ENCODE assay signal across 16 cellular contexts in the genomic region with DNA sequence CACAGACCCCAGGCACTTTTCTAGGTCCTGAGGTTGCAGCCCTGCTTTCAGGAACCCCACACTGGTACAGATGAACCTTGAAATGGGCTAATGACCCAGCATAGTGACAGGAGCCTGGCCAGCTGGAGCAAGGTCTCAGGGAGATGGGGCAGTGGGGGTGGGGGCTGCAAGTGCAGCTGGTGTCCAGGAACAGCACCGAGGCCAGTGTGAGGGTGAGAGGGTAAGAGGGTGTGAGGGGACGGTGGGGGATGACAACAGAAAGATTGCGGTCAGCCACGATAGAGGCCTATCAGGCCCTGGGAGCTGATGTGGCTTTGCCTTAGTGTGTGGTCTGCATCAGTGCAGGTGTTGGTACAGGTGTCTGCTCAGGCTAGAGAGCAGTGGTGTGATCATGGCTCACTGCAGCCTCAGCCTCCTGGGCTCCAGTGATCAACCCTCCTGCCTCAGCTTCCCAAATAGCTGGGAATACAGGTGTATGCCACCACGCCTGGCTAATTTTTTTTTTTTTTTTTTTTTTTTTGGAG. TPM values are rescaled to one million over a fixed set of nuclear protein-coding genes. Genes with fewer than 3 reads are reported as not detected.
DNase-seq lines count a peak whose midpoint lies in the region; ATAC-seq and TF ChIP-seq lines count a peak whose summit lies in the region.
"Had no signal": no experiment of that assay in that cellular context is flagged by ENCODE, and none has a peak within 500 bp of the region (broad histone marks: within the 10 kb centered on the region; RNA-seq: fewer than 3 reads in every experiment).

No MANE protein-coding gene starts in this region.

- no peak overlapping the region for H2AFZ ChIP-seq in KMS-11 (ENCODE audit: low read depth)
- H2AFZ ChIP-seq: GM23338 had no signal

- TF ChIP-seq CTCF in KMS-11 (conservative IDR thresholded peaks at IDR 0.05; ENCODE audit: low read depth, low read length) = no peak

- H4K20me1 ChIP-seq in KMS-11 (ENCODE audit: insufficient read depth) = no peaks in the 10 kb centered on the region
- H4K20me1 ChIP-seq: BLaER1 had no signal

- H3K79me2 ChIP-seq in KMS-11 (ENCODE audit: insufficient read depth, low read depth) = no peaks in the 10 kb centered on the region

- peak; percentile 49 for DNase-seq in activated effector memory CD4-positive, alpha-beta T cell treated with anti-CD3 and anti-CD28 coated beads, Interleukin-2, amount 50 U/mL, for 16 hours
- DNase-seq in activated effector memory CD4-positive, alpha-beta T cell treated with Interleukin-2 at 50 U/mL for 16 hours = no peak
- DNase-seq in left lobe of liver (ENCODE audit: low spot score) (peak; percentile 18), G401 (ENCODE audit: low spot score) (no peak), right cardiac atrium (no peak)
- DNase-seq in activated CD8-positive, alpha-beta memory T cell treated with anti-CD3 and anti-CD28 coated beads, Interleukin-2, amount 50 U/mL, for 4 hours = no peak
- DNase-seq: 8988T; Calu3; CD8-positive, alpha-beta T cell; DMS79 treated with DMSO at 0.1 percent for 48 hours had no signal

- H3K36me3 ChIP-seq in KMS-11 (ENCODE audit: insufficient read depth) = no peaks in the 10 kb centered on the region

- ATAC-seq in left lobe of liver = no peak
- no peak for ATAC-seq in right cardiac atrium
- ATAC-seq: CD8-positive, alpha-beta T cell; GM12878; GM23338; HCT116; K562 had no signal

- H3K27me3 ChIP-seq in KMS-11 (ENCODE audit: insufficient read depth, low read depth) (no peaks in the 10 kb centered on the region), right cardiac atrium (ENCODE audit: control insufficient read depth, insufficient read depth) (no peaks in the 10 kb centered on the region)
- H3K27me3 ChIP-seq: BLaER1 had no signal

- H3K4me3 ChIP-seq in KMS-11 (IDR thresholded peaks at IDR 0.05; ENCODE audit: insufficient read depth, low read depth, low read length) (no peak overlapping the region), right cardiac atrium (ENCODE audit: low read length) (no peak overlapping the region)
- H3K4me3 ChIP-seq: BLaER1, GM12878, GM23338, K562 had no signal

- no peaks in the 10 kb centered on the region for H3K9me3 ChIP-seq in right cardiac atrium (ENCODE audit: control insufficient read depth, low read length)
- H3K9me3 ChIP-seq: BLaER1 had no signal

- H3K4me1 ChIP-seq in KMS-11 (ENCODE audit: low read depth, poor library complexity, severe bottlenecking) (peaks cover 23% of the 10 kb centered on the region), right cardiac atrium (ENCODE audit: control insufficient read depth, insufficient read depth, low read length) (no peaks in the 10 kb centered on the region)

- no peak overlapping the region for H3K9ac ChIP-seq in KMS-11
- H3K9ac ChIP-seq: BLaER1 had no signal

- H3K4me2 ChIP-seq in KMS-11 = peak overlapping the region; percentile 25; the same call in 1 of the 2 replicates
- H3K4me2 ChIP-seq: BLaER1, GM23338 had no signal

- in situ Hi-C loops in G401 (cut with HindIII; ENCODE audit: low sequenced_read_pairs) = no loop called here

- 93% methylated on average over 5 of the region's 5 CpGs for WGBS in right cardiac atrium

- intact Hi-C loops in right cardiac atrium (cut with DNase I) = loop anchor here in 1 of 4 donors (10.0 kb wide), 1 partner anchor 905 kb away; no protein-coding TSS in a partner anchor

- H3K27ac ChIP-seq in KMS-11 (peak overlapping the region; percentile 39; the same call in 1 of the 2 replicates), right cardiac atrium (ENCODE audit: low read length) (no peak overlapping the region)
- H3K27ac ChIP-seq: BLaER1 had no signal

RNA-seq across cellular contexts. Expression of a gene that starts 59.7 kb away (rescaled TPM):
- total RNA-seq in left lobe of liver = 14.3 TPM
- total RNA-seq in G401 (2014; rRNA removed; shearing (Covaris generic)) = 5.2 and 5.5 TPM in 2 replicates
- total RNA-seq in right cardiac atrium = 10 to 100 TPM; 15.5 to 21.6 (median 18.1) TPM
- 10.1 TPM for polyA plus RNA-seq in right cardiac atrium

Comparison
In these comparisons a context has a peak if more than half of its experiments do, and no peak if none do; other contexts are left out.
1. DNase-seq: peak in activated effector memory CD4-positive, alpha-beta T cell treated with anti-CD3 and anti-CD28 coated beads, Interleukin-2, amount 50 U/mL, for 16 hours (single experiment) and left lobe of liver (single experiment); none in activated effector memory CD4-positive, alpha-beta T cell treated with Interleukin-2 at 50 U/mL for 16 hours (single experiment), G401 (single experiment), right cardiac atrium (0 of 3) and activated CD8-positive, alpha-beta memory T cell treated with anti-CD3 and anti-CD28 coated beads, Interleukin-2, amount 50 U/mL, for 4 hours (single experiment).